Comparison of ENCODE assay signal across 8 cellular contexts in the genomic region with DNA sequence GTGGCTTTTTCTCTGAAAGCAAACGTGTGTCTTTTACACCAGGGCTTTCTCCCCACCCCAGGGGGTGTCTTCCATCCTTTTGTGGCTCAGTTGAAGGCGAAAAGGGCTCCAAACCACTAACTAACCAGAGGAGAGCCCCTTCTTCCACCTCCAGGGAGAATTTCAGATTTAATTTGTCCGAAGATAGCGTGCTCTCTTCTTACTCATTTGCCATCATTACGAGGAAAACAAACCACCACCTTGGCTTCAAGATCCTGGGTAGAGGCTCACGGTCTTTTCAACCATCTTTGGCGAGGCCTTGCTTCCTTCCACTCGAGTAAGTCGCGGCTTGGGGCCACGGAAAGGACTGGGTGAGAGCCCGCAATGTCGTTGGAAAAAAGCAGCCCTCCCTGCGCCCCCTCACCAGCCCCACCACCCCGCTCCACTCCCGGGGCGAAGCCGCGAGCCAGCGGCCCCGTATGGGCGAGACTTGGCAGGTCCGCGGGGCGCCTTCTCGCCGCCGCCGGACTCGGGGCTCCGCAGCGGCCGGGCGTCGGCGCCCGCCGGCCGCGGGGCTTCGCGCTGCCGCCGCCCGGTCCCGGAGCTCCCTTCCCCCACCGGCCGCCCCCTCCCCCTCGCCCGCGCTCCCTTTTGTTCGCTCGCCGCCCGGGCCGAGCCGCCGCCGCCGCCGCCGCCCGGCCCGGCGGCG. TPM values are rescaled to one million over a fixed set of nuclear protein-coding genes. Genes with fewer than 3 reads are reported as not detected.
DNase-seq lines count a peak whose midpoint lies in the region; ATAC-seq, FAIRE-seq and TF ChIP-seq lines count a peak whose summit lies in the region.

No MANE protein-coding gene starts in this region.

- no peaks in the 10 kb centered on the region for H3K27me3 ChIP-seq in left ventricle myocardium inferior (ENCODE audit: low read depth)
- H3K27me3 ChIP-seq in prostate gland (replicated peaks; ENCODE audit: insufficient read depth), result no peaks in the 10 kb centered on the region

- peaks cover 71% of the 10 kb centered on the region for H3K27me3 Mint-ChIP-seq in activated naive CD8-positive, alpha-beta T cell treated with anti-CD3 and anti-CD28 coated beads, Interleukin-2, amount 10 ng/mL, durations not matched to agents 7 days and 5 days

- peaks cover 5% of the 10 kb centered on the region for H3K4me1 Mint-ChIP-seq in activated naive CD8-positive, alpha-beta T cell treated with anti-CD3 and anti-CD28 coated beads, Interleukin-2, amount 10 ng/mL, durations not matched to agents 7 days and 5 days

- no peak for TF ChIP-seq CTCF in left ventricle myocardium inferior (IDR thresholded peaks at IDR 0.05; ENCODE audit: borderline replicate concordance)
- TF ChIP-seq CTCF in prostate gland (IDR thresholded peaks at IDR 0.05), result no peak

- TF ChIP-seq POLR2A in GM12892 (IDR thresholded peaks at IDR 0.05; ENCODE audit: low read depth, low read length), result no peak
- TF ChIP-seq POLR2A in prostate gland (IDR thresholded peaks at IDR 0.05), result no peak

- peak; percentile 85 for FAIRE-seq in GM12892 (lab: Jason Lieb, UNC)

- no peak for ATAC-seq in activated naive CD8-positive, alpha-beta T cell treated with anti-CD3 and anti-CD28 coated beads, Interleukin-2, amount 10 ng/mL, durations not matched to agents 7 days and 5 days (ENCODE audit: low read depth)
- ATAC-seq in HG02970 (IDR thresholded peaks at IDR 0.05; ENCODE audit: low FRiP score, unreplicated experiment), result no peak
- ATAC-seq in GM21423 (IDR thresholded peaks at IDR 0.05; ENCODE audit: unreplicated experiment), result no peak

- no peaks in the 10 kb centered on the region for H3K9me3 Mint-ChIP-seq in activated naive CD8-positive, alpha-beta T cell treated with anti-CD3 and anti-CD28 coated beads, Interleukin-2, amount 10 ng/mL, durations not matched to agents 7 days and 5 days

- WGBS in prostate gland, result 4% methylated on average over 37 of the region's 66 CpGs

- intact Hi-C loops in left ventricle myocardium inferior (cut with micrococcal nuclease), result loop anchor here (10.0 kb wide), 1 partner anchor 202 kb away; no protein-coding TSS in a partner anchor
- intact Hi-C loops in prostate gland (cut with DNase I), result loop anchor here (5.0 kb wide), 2 partner anchors 49 to 81 kb away; no protein-coding TSS in a partner anchor

- H3K27ac ChIP-seq in left ventricle myocardium inferior (replicated peaks), result peak overlapping the region; percentile 99
- peak overlapping the region; percentile 98 to 100 for H3K27ac ChIP-seq in prostate gland

- H3K27ac Mint-ChIP-seq in activated naive CD8-positive, alpha-beta T cell treated with anti-CD3 and anti-CD28 coated beads, Interleukin-2, amount 10 ng/mL, durations not matched to agents 7 days and 5 days, result no peak overlapping the region

- H3K9me3 ChIP-seq in left ventricle myocardium inferior (replicated peaks) (no peaks in the 10 kb centered on the region), prostate gland (no peaks in the 10 kb centered on the region)

- peak overlapping the region; percentile 73 for H3K4me3 ChIP-seq in left ventricle myocardium inferior
- peak overlapping the region; percentile 31 to 55 for H3K4me3 ChIP-seq in prostate gland

- H3K36me3 ChIP-seq in left ventricle myocardium inferior (peaks cover 4% of the 10 kb centered on the region), prostate gland (no peaks in the 10 kb centered on the region)

- DNase-seq in AG08395 (ENCODE audit: low spot score) (peak; percentile 26), GM12892 (ENCODE audit: insufficient read length) (peak; percentile 40), NCI-H1105 treated with DMSO at 0.1 percent for 48 hours (lab: John Stamatoyannopoulos, UW) (peak; percentile 58), left ventricle myocardium inferior (peak; percentile 41), prostate gland (ENCODE audit: low spot score) (no peak)
- DNase-seq in activated naive CD8-positive, alpha-beta T cell treated with anti-CD3 and anti-CD28 coated beads, Interleukin-2, amount 10 ng/mL, durations not matched to agents 7 days and 5 days, result no peak

- POLR2A ChIA-PET in activated naive CD8-positive, alpha-beta T cell treated with anti-CD3 and anti-CD28 coated beads, Interleukin-2, amount 10 ng/mL, durations not matched to agents 7 days and 5 days (lab: Charles Lee), result no interaction called here

- no peaks in the 10 kb centered on the region for H3K36me3 Mint-ChIP-seq in activated naive CD8-positive, alpha-beta T cell treated with anti-CD3 and anti-CD28 coated beads, Interleukin-2, amount 10 ng/mL, durations not matched to agents 7 days and 5 days

- H3K4me1 ChIP-seq in left ventricle myocardium inferior (peaks cover 89% of the 10 kb centered on the region), prostate gland (replicated peaks) (peaks cover 12% of the 10 kb centered on the region)

- peak overlapping the region; percentile 59 for H3K4me3 Mint-ChIP-seq in activated naive CD8-positive, alpha-beta T cell treated with anti-CD3 and anti-CD28 coated beads, Interleukin-2, amount 10 ng/mL, durations not matched to agents 7 days and 5 days

RNA-seq across cellular contexts. Expression of a gene that starts 1.7 kb away (rescaled TPM):
- polyA plus RNA-seq in GM12892 (2012; ENCODE audit: missing spikeins), result 5.8 TPM
- 1 to 10 TPM; 4.0 to 4.8 TPM for total RNA-seq in activated naive CD8-positive, alpha-beta T cell treated with anti-CD3 and anti-CD28 coated beads, Interleukin-2, amount 10 ng/mL, durations not matched to agents 7 days and 5 days
- total RNA-seq in left ventricle myocardium inferior (59.3 TPM), prostate gland (100 to 1,000 TPM; 231 to 299 TPM)

Comparison
In these comparisons a context has a peak if more than half of its experiments do, and no peak if none do; other contexts are left out.
1. DNase-seq: peak in AG08395 (single experiment), GM12892 (single experiment), NCI-H1105 treated with DMSO at 0.1 percent for 48 hours (single experiment) and left ventricle myocardium inferior (single experiment); none in activated naive CD8-positive, alpha-beta T cell treated with anti-CD3 and anti-CD28 coated beads, Interleukin-2, amount 10 ng/mL, durations not matched to agents 7 days and 5 days (single experiment) and prostate gland (single experiment).
2. RNA of a gene that starts 1.7 kb away (total RNA-seq): 231 to 299 TPM in prostate gland and 59.3 TPM in left ventricle myocardium inferior (single experiment); 4.0 to 4.8 TPM in activated naive CD8-positive, alpha-beta T cell treated with anti-CD3 and anti-CD28 coated beads, Interleukin-2, amount 10 ng/mL, durations not matched to agents 7 days and 5 days; every median in the first group is over 10 times any median in the second.